In the genomic region with DNA sequence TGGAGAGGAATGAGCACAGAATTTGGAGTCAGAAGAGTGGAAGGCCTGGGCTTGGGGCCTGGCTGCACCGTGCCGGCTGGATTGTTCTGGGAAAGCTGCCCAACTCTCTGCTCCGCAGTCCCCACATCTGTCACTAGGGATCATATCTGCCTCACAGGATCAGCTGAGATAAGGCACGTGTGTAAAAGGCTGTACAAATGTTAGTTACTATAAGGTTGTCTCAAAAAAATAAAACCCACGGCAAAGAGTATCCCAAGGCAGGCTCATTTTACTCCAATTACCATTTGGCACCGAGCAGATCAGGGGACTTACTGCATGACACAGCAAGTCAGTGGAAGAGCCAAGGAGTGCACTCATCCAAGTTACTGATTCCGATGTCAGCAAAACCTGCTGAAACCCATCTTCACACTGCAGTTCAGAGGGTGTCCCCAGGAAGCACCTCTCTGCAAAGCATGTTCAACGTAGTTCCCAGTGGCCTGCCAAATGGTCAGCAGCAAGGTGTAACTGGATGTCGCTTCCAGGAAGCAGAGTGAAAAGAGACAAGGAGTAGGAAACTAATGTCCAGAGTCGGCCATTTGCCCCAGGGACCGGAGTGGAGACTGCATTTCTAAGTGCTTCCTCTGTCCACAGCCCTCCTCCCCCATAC, we compare ENCODE assay signal across 8 cellular contexts. TPM values are rescaled to one million over a fixed set of nuclear protein-coding genes. Genes with fewer than 3 reads are reported as not detected.
DNase-seq lines count a peak whose midpoint lies in the region; ATAC-seq, FAIRE-seq and TF ChIP-seq lines count a peak whose summit lies in the region.

No MANE protein-coding gene starts in this region.

- no peak for DNase-seq in CD8-positive, alpha-beta T cell
- DNase-seq in NCI-H2196 treated with DMSO at 0.1 percent for 48 hours (lab: John Stamatoyannopoulos, UW; ENCODE audit: unreplicated experiment) = peak; percentile 60
- peak; percentile 37 for DNase-seq in dedifferentiated amniotic fluid mesenchymal stem cell (ENCODE audit: extremely low spot score)
- peak; percentile 56 to 80 (median 69) for DNase-seq in right lobe of liver
- DNase-seq in urothelium cell line (ENCODE audit: low spot score) = peak; percentile 38
- DNase-seq in NCI-H2227 (lab: John Stamatoyannopoulos, UW; ENCODE audit: unreplicated experiment) = no peak
- no peak for DNase-seq in putamen (ENCODE audit: low spot score)
- DNase-seq in activated T-helper 1 cell treated with anti-CD3 and anti-CD28 coated beads, Interleukin-12 subunit alpha, Interleukin-12 subunit beta, Interleukin-2, Interleukin-4 antibody, amounts not matched to agents 30 ng/mL and 10 ng/mL and 1 ng/mL, durations not matched to agents 14 hours and 24 hours and 36 hours (ENCODE audit: low spot score) = no peak

- intact Hi-C loops in CD8-positive, alpha-beta T cell (cut with DNase I, micrococcal nuclease) = no loop called here
- intact Hi-C loops in right lobe of liver (cut with DNase I) = no loop called here
- intact Hi-C loops in activated T-helper 1 cell treated with anti-CD3 and anti-CD28 coated beads, Interleukin-12 subunit alpha, Interleukin-12 subunit beta, Interleukin-2, Interleukin-4 antibody, amounts not matched to agents 30 ng/mL and 10 ng/mL and 1 ng/mL, durations not matched to agents 14 hours and 24 hours and 36 hours (cut with micrococcal nuclease) = no loop called here

- H3K36me3 ChIP-seq in CD8-positive, alpha-beta T cell (ENCODE audit: insufficient read depth, low read length) = no peaks in the 10 kb centered on the region
- H3K36me3 ChIP-seq in right lobe of liver = no peaks in the 10 kb centered on the region

- H3K4me3 ChIP-seq in CD8-positive, alpha-beta T cell (ENCODE audit: low read depth, low read length) = no peak overlapping the region
- no peak overlapping the region for H3K4me3 ChIP-seq in right lobe of liver

- TF ChIP-seq POLR2A in right lobe of liver (IDR thresholded peaks at IDR 0.05) = no peak

- ATAC-seq in CD8-positive, alpha-beta T cell = no peak
- ATAC-seq in right lobe of liver = peak; percentile 71 to 91 (median 89)

- FAIRE-seq in urothelium cell line (lab: Jason Lieb, UNC) = no peak

- TF ChIP-seq CTCF in CD8-positive, alpha-beta T cell (IDR thresholded peaks at IDR 0.05) = no peak
- TF ChIP-seq CTCF in right lobe of liver (IDR thresholded peaks at IDR 0.05) = peak; percentile 39 to 53 (median 44)

- POLR2A ChIA-PET in CD8-positive, alpha-beta T cell (lab: Charles Lee) = interaction anchor here (0.6 kb wide), 1 partner anchor 1199 kb away, joined by 3 read pairs; no protein-coding TSS in a partner anchor

- no peak overlapping the region for H3K27ac ChIP-seq in CD8-positive, alpha-beta T cell (ENCODE audit: low read depth, low read length)
- H3K27ac ChIP-seq in right lobe of liver = peak overlapping the region; percentile 46 to 52 (median 50)

- no peak overlapping the region for H3K4me3 Mint-ChIP-seq in CD8-positive, alpha-beta T cell
- no peak overlapping the region for H3K4me3 Mint-ChIP-seq in activated T-helper 1 cell treated with anti-CD3 and anti-CD28 coated beads, Interleukin-12 subunit alpha, Interleukin-12 subunit beta, Interleukin-2, Interleukin-4 antibody, amounts not matched to agents 30 ng/mL and 10 ng/mL and 1 ng/mL, durations not matched to agents 14 hours and 24 hours and 36 hours

- H3K9me3 ChIP-seq in CD8-positive, alpha-beta T cell (ENCODE audit: low read length) = no peaks in the 10 kb centered on the region
- no peaks in the 10 kb centered on the region for H3K9me3 ChIP-seq in right lobe of liver

- no peaks in the 10 kb centered on the region for H3K27me3 ChIP-seq in CD8-positive, alpha-beta T cell (ENCODE audit: insufficient read depth, low read length)
- H3K27me3 ChIP-seq in right lobe of liver = no peaks in the 10 kb centered on the region

- no peaks in the 10 kb centered on the region for H3K36me3 Mint-ChIP-seq in CD8-positive, alpha-beta T cell
- H3K36me3 Mint-ChIP-seq in activated T-helper 1 cell treated with anti-CD3 and anti-CD28 coated beads, Interleukin-12 subunit alpha, Interleukin-12 subunit beta, Interleukin-2, Interleukin-4 antibody, amounts not matched to agents 30 ng/mL and 10 ng/mL and 1 ng/mL, durations not matched to agents 14 hours and 24 hours and 36 hours (ENCODE audit: low read depth) = no peaks in the 10 kb centered on the region

- no peaks in the 10 kb centered on the region for H3K27me3 Mint-ChIP-seq in CD8-positive, alpha-beta T cell (ENCODE audit: low read depth)
- H3K27me3 Mint-ChIP-seq in activated T-helper 1 cell treated with anti-CD3 and anti-CD28 coated beads, Interleukin-12 subunit alpha, Interleukin-12 subunit beta, Interleukin-2, Interleukin-4 antibody, amounts not matched to agents 30 ng/mL and 10 ng/mL and 1 ng/mL, durations not matched to agents 14 hours and 24 hours and 36 hours (ENCODE audit: insufficient read depth) = no peaks in the 10 kb centered on the region

- no peaks in the 10 kb centered on the region for H3K9me3 Mint-ChIP-seq in CD8-positive, alpha-beta T cell
- H3K9me3 Mint-ChIP-seq in activated T-helper 1 cell treated with anti-CD3 and anti-CD28 coated beads, Interleukin-12 subunit alpha, Interleukin-12 subunit beta, Interleukin-2, Interleukin-4 antibody, amounts not matched to agents 30 ng/mL and 10 ng/mL and 1 ng/mL, durations not matched to agents 14 hours and 24 hours and 36 hours = no peaks in the 10 kb centered on the region

- 19% methylated on average over 10 of the region's 11 CpGs for WGBS in right lobe of liver (ENCODE audit: insufficient coverage, low coverage, low lambda C conversion rate, missing lambda C conversion rate)

- H3K4me1 Mint-ChIP-seq in CD8-positive, alpha-beta T cell (ENCODE audit: low read depth) = peaks cover 2% of the 10 kb centered on the region
- peaks cover 20% of the 10 kb centered on the region for H3K4me1 Mint-ChIP-seq in activated T-helper 1 cell treated with anti-CD3 and anti-CD28 coated beads, Interleukin-12 subunit alpha, Interleukin-12 subunit beta, Interleukin-2, Interleukin-4 antibody, amounts not matched to agents 30 ng/mL and 10 ng/mL and 1 ng/mL, durations not matched to agents 14 hours and 24 hours and 36 hours (ENCODE audit: low read depth)

- H3K27ac Mint-ChIP-seq in CD8-positive, alpha-beta T cell = peak overlapping the region; percentile 3
- no peak overlapping the region for H3K27ac Mint-ChIP-seq in activated T-helper 1 cell treated with anti-CD3 and anti-CD28 coated beads, Interleukin-12 subunit alpha, Interleukin-12 subunit beta, Interleukin-2, Interleukin-4 antibody, amounts not matched to agents 30 ng/mL and 10 ng/mL and 1 ng/mL, durations not matched to agents 14 hours and 24 hours and 36 hours

- H3K4me1 ChIP-seq in CD8-positive, alpha-beta T cell (ENCODE audit: insufficient read depth, low read length) = no peaks in the 10 kb centered on the region
- peaks cover 0 to 21% (median 4%) of the 10 kb centered on the region in 4 donors for H3K4me1 ChIP-seq in right lobe of liver

- CTCF ChIA-PET in CD8-positive, alpha-beta T cell (lab: Charles Lee) = interaction anchor here (4.1 kb wide), 1 partner anchor 8 kb away, joined by 22 read pairs; no protein-coding TSS in a partner anchor

RNA-seq across cellular contexts. Expression of a gene that starts 18.1 kb away (rescaled TPM):
- 10 to 100 TPM; 53.7 to 56.7 TPM for total RNA-seq in CD8-positive, alpha-beta T cell
- total RNA-seq in right lobe of liver = 10 to 100 TPM in 5 of 6 experiments, 1 to 10 TPM in 1; 9.3 to 20.6 (median 16.3) TPM
- total RNA-seq in activated T-helper 1 cell treated with anti-CD3 and anti-CD28 coated beads, Interleukin-12 subunit alpha, Interleukin-12 subunit beta, Interleukin-2, Interleukin-4 antibody, amounts not matched to agents 30 ng/mL and 10 ng/mL and 1 ng/mL, durations not matched to agents 14 hours and 24 hours and 36 hours = 47.4 and 47.8 TPM in 2 replicates

RNA-seq across cellular contexts. Expression of a gene that starts 24.6 kb away (rescaled TPM):
- total RNA-seq in CD8-positive, alpha-beta T cell = not detected
- total RNA-seq in right lobe of liver = 1 to 10 TPM; 1.1 to 3.7 (median 1.9) TPM
- total RNA-seq in activated T-helper 1 cell treated with anti-CD3 and anti-CD28 coated beads, Interleukin-12 subunit alpha, Interleukin-12 subunit beta, Interleukin-2, Interleukin-4 antibody, amounts not matched to agents 30 ng/mL and 10 ng/mL and 1 ng/mL, durations not matched to agents 14 hours and 24 hours and 36 hours = not detected in 2 replicates

Comparison
In these comparisons a context has a peak if more than half of its experiments do, and no peak if none do; other contexts are left out.
1. DNase-seq: peak in NCI-H2196 treated with DMSO at 0.1 percent for 48 hours (single experiment), dedifferentiated amniotic fluid mesenchymal stem cell (single experiment), right lobe of liver (3 of 3) and urothelium cell line (single experiment); none in CD8-positive, alpha-beta T cell (0 of 7), NCI-H2227 (single experiment), putamen (single experiment) and activated T-helper 1 cell treated with anti-CD3 and anti-CD28 coated beads, Interleukin-12 subunit alpha, Interleukin-12 subunit beta, Interleukin-2, Interleukin-4 antibody, amounts not matched to agents 30 ng/mL and 10 ng/mL and 1 ng/mL, durations not matched to agents 14 hours and 24 hours and 36 hours (single experiment).